ENCODE assay signal across 21 cellular contexts in genomic region chr3:120324185-120324584, GRCh38. TPM values are rescaled to one million over a fixed set of nuclear protein-coding genes. Genes with fewer than 3 reads are reported as not detected.
DNase-seq lines count a peak whose midpoint lies in the region; ATAC-seq and TF ChIP-seq lines count a peak whose summit lies in the region.
"Had no signal": no experiment of that assay in that cellular context is flagged by ENCODE, and none has a peak within 500 bp of the region (broad histone marks: within the 10 kb centered on the region; RNA-seq: fewer than 3 reads in every experiment).

No MANE protein-coding gene starts in this region.

- H3K27me3 Mint-ChIP-seq in activated T-cell treated with anti-CD3 and anti-CD28 coated beads, Interleukin-2, amount 50 U/mL, for 72 hours (ENCODE audit: low read depth), result no peaks in the 10 kb centered on the region
- no peaks in the 10 kb centered on the region for H3K27me3 Mint-ChIP-seq in activated T-cell treated with anti-CD3 and anti-CD28 coated beads, Interleukin-2, amount 50 U/mL, for 24 hours
- H3K27me3 Mint-ChIP-seq in stimulated activated naive B cell treated with anti-CD40 and anti-IgM and Interleukin-4, amounts not matched to agents 10 μg/mL and 1 μg/mL and 100 μg/mL, for 72 hours, result no peaks in the 10 kb centered on the region
- no peaks in the 10 kb centered on the region for H3K27me3 Mint-ChIP-seq in activated CD8-positive, alpha-beta T cell treated with anti-CD3 and anti-CD28 coated beads for 36 hours
- H3K27me3 Mint-ChIP-seq in mesothelial cell of epicardium (ENCODE audit: low read depth), result no peaks in the 10 kb centered on the region
- H3K27me3 Mint-ChIP-seq: CD4-positive, CD25-positive, alpha-beta regulatory T cell; naive thymus-derived CD4-positive, alpha-beta T cell had no signal

- intact Hi-C loops in activated CD8-positive, alpha-beta T cell treated with anti-CD3 and anti-CD28 coated beads for 36 hours (cut with micrococcal nuclease), result no loop called here

- DNase-seq in activated T-cell treated with anti-CD3 and anti-CD28 coated beads, Interleukin-2, amount 50 U/mL, for 72 hours, result no peak
- DNase-seq in activated T-cell treated with anti-CD3 and anti-CD28 coated beads, Interleukin-2, amount 50 U/mL, for 24 hours, result no peak
- DNase-seq in amniotic epithelial cell (ENCODE audit: low read depth) (peak; percentile 13), fibroblast of the aortic adventitia (ENCODE audit: low read depth) (peak; percentile 31), mesothelial cell of epicardium (ENCODE audit: low spot score in 2 of 2, unreplicated experiment in 2 of 2) (no peak)
- no peak for DNase-seq in stimulated activated naive B cell treated with anti-CD40 and anti-IgM and Interleukin-4, amounts not matched to agents 10 μg/mL and 1 μg/mL and 100 μg/mL, for 72 hours
- no peak for DNase-seq in activated CD8-positive, alpha-beta T cell treated with anti-CD3 and anti-CD28 coated beads for 36 hours
- DNase-seq in activated naive CD4-positive, alpha-beta T cell treated with anti-CD3 and anti-CD28 coated beads, Interleukin-2, amount 50 U/mL, for 72 hours (ENCODE audit: low spot score in 2 of 2), result no peak
- DNase-seq: body of pancreas; CD4-positive, CD25-positive, alpha-beta regulatory T cell; cortex of kidney; GDM1; naive thymus-derived CD4-positive, alpha-beta T cell; NCI-H2029; NCI-H226; pancreas; PC-9; SJCRH30; T-helper 1 cell; testis had no signal

- ATAC-seq in activated T-cell treated with anti-CD3 and anti-CD28 coated beads, Interleukin-2, amount 50 U/mL, for 72 hours (replicated peaks in 1 of 2), result no peak
- peak in 1 of 2 donors; percentile 50 for ATAC-seq in stimulated activated naive B cell treated with anti-CD40 and anti-IgM and Interleukin-4, amounts not matched to agents 10 μg/mL and 1 μg/mL and 100 μg/mL, for 72 hours (replicated peaks)
- ATAC-seq in activated CD8-positive, alpha-beta T cell treated with anti-CD3 and anti-CD28 coated beads for 36 hours, result no peak
- no peak for ATAC-seq in activated naive CD4-positive, alpha-beta T cell treated with anti-CD3 and anti-CD28 coated beads, Interleukin-2, amount 50 U/mL, for 72 hours
- ATAC-seq: body of pancreas; naive thymus-derived CD4-positive, alpha-beta T cell; pancreas; sciatic nerve had no signal

- H3K9me3 Mint-ChIP-seq in activated T-cell treated with anti-CD3 and anti-CD28 coated beads, Interleukin-2, amount 50 U/mL, for 72 hours, result peaks cover 0 to 8% of the 10 kb centered on the region in 2 donors
- H3K9me3 Mint-ChIP-seq in activated T-cell treated with anti-CD3 and anti-CD28 coated beads, Interleukin-2, amount 50 U/mL, for 24 hours, result peaks cover 5% of the 10 kb centered on the region
- H3K9me3 Mint-ChIP-seq in stimulated activated naive B cell treated with anti-CD40 and anti-IgM and Interleukin-4, amounts not matched to agents 10 μg/mL and 1 μg/mL and 100 μg/mL, for 72 hours, result peaks cover 2 to 10% of the 10 kb centered on the region in 2 donors
- H3K9me3 Mint-ChIP-seq in activated CD8-positive, alpha-beta T cell treated with anti-CD3 and anti-CD28 coated beads for 36 hours, result peaks cover 2% of the 10 kb centered on the region
- H3K9me3 Mint-ChIP-seq in mesothelial cell of epicardium, result peaks cover 13% of the 10 kb centered on the region
- peaks cover 4 to 10% of the 10 kb centered on the region in 2 donors for H3K9me3 Mint-ChIP-seq in activated naive CD4-positive, alpha-beta T cell treated with anti-CD3 and anti-CD28 coated beads, Interleukin-2, amount 50 U/mL, for 72 hours

- TF ChIP-seq CTCF in fibroblast of the aortic adventitia (IDR thresholded peaks at IDR 0.05; ENCODE audit: insufficient read depth, low read length), result no peak
- no peak for TF ChIP-seq CTCF in activated CD8-positive, alpha-beta T cell treated with anti-CD3 and anti-CD28 coated beads for 36 hours (IDR thresholded peaks at IDR 0.05)
- no peak for TF ChIP-seq CTCF in mesothelial cell of epicardium (IDR thresholded peaks at IDR 0.05; ENCODE audit: unreplicated experiment)

- CTCF ChIA-PET in activated CD8-positive, alpha-beta T cell treated with anti-CD3 and anti-CD28 coated beads for 36 hours (lab: Charles Lee), result no interaction called here

- POLR2A ChIA-PET in activated CD8-positive, alpha-beta T cell treated with anti-CD3 and anti-CD28 coated beads for 36 hours (lab: Charles Lee), result no interaction called here

- peaks cover 8% of the 10 kb centered on the region for H3K4me1 Mint-ChIP-seq in activated T-cell treated with anti-CD3 and anti-CD28 coated beads, Interleukin-2, amount 50 U/mL, for 72 hours (ENCODE audit: low read depth)
- H3K4me1 Mint-ChIP-seq in activated T-cell treated with anti-CD3 and anti-CD28 coated beads, Interleukin-2, amount 50 U/mL, for 24 hours (ENCODE audit: low read depth), result peaks cover 14% of the 10 kb centered on the region
- peaks cover 9 to 12% of the 10 kb centered on the region in 2 donors for H3K4me1 Mint-ChIP-seq in stimulated activated naive B cell treated with anti-CD40 and anti-IgM and Interleukin-4, amounts not matched to agents 10 μg/mL and 1 μg/mL and 100 μg/mL, for 72 hours
- H3K4me1 Mint-ChIP-seq in activated CD8-positive, alpha-beta T cell treated with anti-CD3 and anti-CD28 coated beads for 36 hours (ENCODE audit: low read depth), result peaks cover 7% of the 10 kb centered on the region
- H3K4me1 Mint-ChIP-seq in mesothelial cell of epicardium, result no peaks in the 10 kb centered on the region

- peaks cover 6 to 19% of the 10 kb centered on the region in 2 donors for H3K36me3 Mint-ChIP-seq in activated T-cell treated with anti-CD3 and anti-CD28 coated beads, Interleukin-2, amount 50 U/mL, for 72 hours (ENCODE audit: insufficient read depth in 2 of 2)
- H3K36me3 Mint-ChIP-seq in activated T-cell treated with anti-CD3 and anti-CD28 coated beads, Interleukin-2, amount 50 U/mL, for 24 hours (ENCODE audit: low read depth), result peaks cover 83% of the 10 kb centered on the region
- H3K36me3 Mint-ChIP-seq in stimulated activated naive B cell treated with anti-CD40 and anti-IgM and Interleukin-4, amounts not matched to agents 10 μg/mL and 1 μg/mL and 100 μg/mL, for 72 hours, result peaks cover 27 to 45% of the 10 kb centered on the region in 2 donors
- H3K36me3 Mint-ChIP-seq in activated CD8-positive, alpha-beta T cell treated with anti-CD3 and anti-CD28 coated beads for 36 hours (ENCODE audit: low read depth), result peaks cover 43% of the 10 kb centered on the region
- peaks cover 37% of the 10 kb centered on the region for H3K36me3 Mint-ChIP-seq in mesothelial cell of epicardium
- H3K36me3 Mint-ChIP-seq in activated naive CD4-positive, alpha-beta T cell treated with anti-CD3 and anti-CD28 coated beads, Interleukin-2, amount 50 U/mL, for 72 hours, result peaks cover 27 to 32% of the 10 kb centered on the region in 2 donors

- no peak overlapping the region for H3K4me3 Mint-ChIP-seq in activated T-cell treated with anti-CD3 and anti-CD28 coated beads, Interleukin-2, amount 50 U/mL, for 72 hours
- no peak overlapping the region for H3K4me3 Mint-ChIP-seq in activated T-cell treated with anti-CD3 and anti-CD28 coated beads, Interleukin-2, amount 50 U/mL, for 24 hours
- H3K4me3 Mint-ChIP-seq in stimulated activated naive B cell treated with anti-CD40 and anti-IgM and Interleukin-4, amounts not matched to agents 10 μg/mL and 1 μg/mL and 100 μg/mL, for 72 hours, result peak overlapping the region in 1 of 2 donors; percentile 29
- H3K4me3 Mint-ChIP-seq in activated CD8-positive, alpha-beta T cell treated with anti-CD3 and anti-CD28 coated beads for 36 hours, result no peak overlapping the region
- no peak overlapping the region for H3K4me3 Mint-ChIP-seq in mesothelial cell of epicardium
- H3K4me3 Mint-ChIP-seq: CD4-positive, CD25-positive, alpha-beta regulatory T cell; naive thymus-derived CD4-positive, alpha-beta T cell had no signal

- H3K4me3 ChIP-seq in fibroblast of the aortic adventitia (ENCODE audit: low read depth, low read length), result no peak overlapping the region
- H3K4me3 ChIP-seq: body of pancreas, pancreas, PC-9, SJCRH30, testis had no signal

- H3K27ac Mint-ChIP-seq in activated T-cell treated with anti-CD3 and anti-CD28 coated beads, Interleukin-2, amount 50 U/mL, for 72 hours, result peak overlapping the region; percentile 84
- no peak overlapping the region for H3K27ac Mint-ChIP-seq in activated T-cell treated with anti-CD3 and anti-CD28 coated beads, Interleukin-2, amount 50 U/mL, for 24 hours
- H3K27ac Mint-ChIP-seq in stimulated activated naive B cell treated with anti-CD40 and anti-IgM and Interleukin-4, amounts not matched to agents 10 μg/mL and 1 μg/mL and 100 μg/mL, for 72 hours, result peak overlapping the region; percentile 27
- H3K27ac Mint-ChIP-seq in activated CD8-positive, alpha-beta T cell treated with anti-CD3 and anti-CD28 coated beads for 36 hours, result no peak overlapping the region
- no peak overlapping the region for H3K27ac Mint-ChIP-seq in mesothelial cell of epicardium
- no peak overlapping the region for H3K27ac Mint-ChIP-seq in activated naive CD4-positive, alpha-beta T cell treated with anti-CD3 and anti-CD28 coated beads, Interleukin-2, amount 50 U/mL, for 72 hours
- H3K27ac Mint-ChIP-seq: CD4-positive, CD25-positive, alpha-beta regulatory T cell had no signal

RNA-seq across cellular contexts. Expression of gene LRRC58, which starts 25.0 kb away (rescaled TPM):
- total RNA-seq in activated T-cell treated with anti-CD3 and anti-CD28 coated beads, Interleukin-2, amount 50 U/mL, for 72 hours, result 10 to 100 TPM; 17.6 to 18.8 TPM
- total RNA-seq in fibroblast of the aortic adventitia (ENCODE audit: low replicate concordance) (39.5 and 56.1 TPM in 2 replicates), mesothelial cell of epicardium (18.6 to 19.0 TPM (median 18.7 TPM) in 3 replicates)
- 10 to 100 TPM; 29.1 to 30.7 TPM for total RNA-seq in activated CD8-positive, alpha-beta T cell treated with anti-CD3 and anti-CD28 coated beads for 36 hours
- 10 to 100 TPM; 22.4 to 23.7 TPM for total RNA-seq in activated naive CD4-positive, alpha-beta T cell treated with anti-CD3 and anti-CD28 coated beads, Interleukin-2, amount 50 U/mL, for 72 hours

RNA-seq across cellular contexts. Expression of gene GPR156, which starts 39.2 kb away (rescaled TPM):
- not detected for total RNA-seq in activated T-cell treated with anti-CD3 and anti-CD28 coated beads, Interleukin-2, amount 50 U/mL, for 72 hours
- total RNA-seq in fibroblast of the aortic adventitia (ENCODE audit: low replicate concordance), result 0.90 and 4.0 TPM in 2 replicates
- not detected for total RNA-seq in activated CD8-positive, alpha-beta T cell treated with anti-CD3 and anti-CD28 coated beads for 36 hours
- 11.4 to 11.8 TPM (median 11.7 TPM) in 3 replicates for total RNA-seq in mesothelial cell of epicardium
- not detected for total RNA-seq in activated naive CD4-positive, alpha-beta T cell treated with anti-CD3 and anti-CD28 coated beads, Interleukin-2, amount 50 U/mL, for 72 hours
- total RNA-seq: body of pancreas had no signal

Comparison
In these comparisons a context has a peak if more than half of its experiments do, and no peak if none do; other contexts are left out.
1. H3K27ac Mint-ChIP-seq: peak in activated T-cell treated with anti-CD3 and anti-CD28 coated beads, Interleukin-2, amount 50 U/mL, for 72 hours (single experiment) and stimulated activated naive B cell treated with anti-CD40 and anti-IgM and Interleukin-4, amounts not matched to agents 10 μg/mL and 1 μg/mL and 100 μg/mL, for 72 hours (single experiment); none in activated T-cell treated with anti-CD3 and anti-CD28 coated beads, Interleukin-2, amount 50 U/mL, for 24 hours (single experiment), activated CD8-positive, alpha-beta T cell treated with anti-CD3 and anti-CD28 coated beads for 36 hours (single experiment), mesothelial cell of epicardium (single experiment) and activated naive CD4-positive, alpha-beta T cell treated with anti-CD3 and anti-CD28 coated beads, Interleukin-2, amount 50 U/mL, for 72 hours (0 of 2).
2. DNase-seq: peak in amniotic epithelial cell (single experiment) and fibroblast of the aortic adventitia (single experiment); none in activated T-cell treated with anti-CD3 and anti-CD28 coated beads, Interleukin-2, amount 50 U/mL, for 72 hours (0 of 2), activated T-cell treated with anti-CD3 and anti-CD28 coated beads, Interleukin-2, amount 50 U/mL, for 24 hours (single experiment), stimulated activated naive B cell treated with anti-CD40 and anti-IgM and Interleukin-4, amounts not matched to agents 10 μg/mL and 1 μg/mL and 100 μg/mL, for 72 hours (single experiment), activated CD8-positive, alpha-beta T cell treated with anti-CD3 and anti-CD28 coated beads for 36 hours (single experiment), mesothelial cell of epicardium (0 of 2) and activated naive CD4-positive, alpha-beta T cell treated with anti-CD3 and anti-CD28 coated beads, Interleukin-2, amount 50 U/mL, for 72 hours (0 of 2).